ENCODE assay signal across 31 cellular contexts in the genomic region with DNA sequence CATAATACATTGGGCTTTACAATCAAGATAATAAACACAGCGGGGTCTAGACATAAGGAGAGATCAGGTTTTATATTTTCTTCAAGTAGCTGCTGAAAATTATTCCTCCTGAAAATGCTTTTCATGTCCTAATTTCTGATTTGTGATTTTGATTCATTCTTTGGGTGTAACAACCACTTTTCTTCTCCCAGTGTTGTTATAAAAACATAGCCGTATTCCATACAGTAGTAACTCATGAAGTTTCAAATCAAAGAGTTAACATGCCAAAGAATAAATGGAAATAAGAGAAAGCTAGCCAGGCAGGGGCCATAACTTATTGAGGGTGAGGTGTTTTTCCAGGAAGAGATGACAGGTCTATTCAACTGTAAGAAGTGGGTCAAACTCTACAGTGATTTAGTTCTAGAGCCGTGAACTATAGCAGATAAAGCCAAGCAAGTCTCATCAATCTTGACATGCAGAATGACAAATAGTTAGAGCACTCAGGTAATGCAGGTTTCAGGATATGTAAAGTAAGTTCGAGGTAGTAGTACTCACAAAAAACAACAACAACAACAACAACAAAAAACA.
"Had no signal": no experiment of that assay in that cellular context is flagged by ENCODE, and none has a peak within 500 bp of the region (broad histone marks: within the 10 kb centered on the region; RNA-seq: fewer than 3 reads in every experiment).

No MANE protein-coding gene starts in this region.

- H3K4me3 ChIP-seq: adrenal gland, body of pancreas, esophagus muscularis mucosa, gastrocnemius medialis had no signal

- ATAC-seq: activated CD4-positive, alpha-beta T cell treated with anti-CD3 and anti-CD28 coated beads for 36 hours; activated CD8-positive, alpha-beta memory T cell treated with anti-CD3 and anti-CD28 coated beads, Interleukin-2, amount 10 ng/mL, durations not matched to agents 7 days and 5 days; activated CD8-positive, alpha-beta T cell treated with anti-CD3 and anti-CD28 coated beads, Interleukin-2, amount 10 ng/mL, durations not matched to agents 7 days and 5 days; activated naive CD8-positive, alpha-beta T cell treated with anti-CD3 and anti-CD28 coated beads, Interleukin-2, amount 50 U/mL, for 24 hours; body of pancreas; effector memory CD8-positive, alpha-beta T cell; foreskin keratinocyte; gastrocnemius medialis had no signal

- H3K4me1 ChIP-seq: adrenal gland, body of pancreas, esophagus muscularis mucosa, foreskin keratinocyte, gastrocnemius medialis had no signal

- H3K27me3 ChIP-seq: adrenal gland, body of pancreas, esophagus muscularis mucosa, foreskin keratinocyte, gastrocnemius medialis had no signal

- DNase-seq: activated CD4-positive, alpha-beta memory T cell treated with anti-CD3 and anti-CD28 coated beads for 36 hours; activated CD4-positive, alpha-beta T cell treated with anti-CD3 and anti-CD28 coated beads for 36 hours; activated CD4-positive, alpha-beta T cell treated with anti-CD3 and anti-CD28 coated beads, Interleukin-2, amount 10 ng/mL, durations not matched to agents 24 days and 14 days; activated CD4-positive, CD25-positive, alpha-beta regulatory T cell; activated CD4-positive, CD25-positive, alpha-beta regulatory T cell treated with anti-CD3 and anti-CD28 coated beads, Interleukin-2, amount 50 U/mL, for 72 hours; activated CD8-positive, alpha-beta memory T cell treated with anti-CD3 and anti-CD28 coated beads, Interleukin-2, amount 10 ng/mL, durations not matched to agents 7 days and 5 days; activated CD8-positive, alpha-beta memory T cell treated with anti-CD3 and anti-CD28 coated beads, Interleukin-2, amount 50 U/mL, for 4 hours; activated CD8-positive, alpha-beta T cell treated with anti-CD3 and anti-CD28 coated beads, Interleukin-2, amount 10 ng/mL, durations not matched to agents 7 days and 5 days; activated effector memory CD4-positive, alpha-beta T cell treated with anti-CD3 and anti-CD28 coated beads, Interleukin-2, amount 50 U/mL, for 16 hours; activated naive CD4-positive, alpha-beta T cell treated with anti-CD3 and anti-CD28 coated beads for 36 hours; activated naive CD8-positive, alpha-beta T cell treated with anti-CD3 and anti-CD28 coated beads for 36 hours; activated naive CD8-positive, alpha-beta T cell treated with anti-CD3 and anti-CD28 coated beads, Interleukin-2, amount 50 U/mL, for 24 hours; activated T-cell treated with anti-CD3 and anti-CD28 coated beads, Interleukin-2, amount 50 U/mL, for 1 hour; activated T-cell treated with anti-CD3 and anti-CD28 coated beads, Interleukin-2, amount 50 U/mL, for 48 hours; adrenal gland; amygdala; aorta; body of pancreas; caudate nucleus; cortex of kidney; dermis blood vessel endothelial cell; effector CD4-positive, alpha-beta T cell; effector memory CD8-positive, alpha-beta T cell; erythroblast; foreskin keratinocyte; gastrocnemius medialis; T-helper 2 cell had no signal

- H3K36me3 ChIP-seq: adrenal gland, esophagus muscularis mucosa, gastrocnemius medialis had no signal

- H3K4me1 Mint-ChIP-seq: activated CD4-positive, alpha-beta T cell treated with anti-CD3 and anti-CD28 coated beads for 36 hours; activated CD4-positive, alpha-beta T cell treated with anti-CD3 and anti-CD28 coated beads, Interleukin-2, amount 10 ng/mL, durations not matched to agents 24 days and 14 days; activated CD8-positive, alpha-beta memory T cell treated with anti-CD3 and anti-CD28 coated beads, Interleukin-2, amount 10 ng/mL, durations not matched to agents 7 days and 5 days; activated naive CD4-positive, alpha-beta T cell treated with anti-CD3 and anti-CD28 coated beads, Interleukin-2, amount 50 U/mL, for 24 hours; activated naive CD8-positive, alpha-beta T cell treated with anti-CD3 and anti-CD28 coated beads for 36 hours; activated naive CD8-positive, alpha-beta T cell treated with anti-CD3 and anti-CD28 coated beads, Interleukin-2, amount 50 U/mL, for 24 hours had no signal

- H3K27me3 Mint-ChIP-seq: activated CD4-positive, alpha-beta memory T cell treated with anti-CD3 and anti-CD28 coated beads for 36 hours; activated CD4-positive, alpha-beta T cell treated with anti-CD3 and anti-CD28 coated beads for 36 hours; activated CD4-positive, alpha-beta T cell treated with anti-CD3 and anti-CD28 coated beads, Interleukin-2, amount 10 ng/mL, durations not matched to agents 24 days and 14 days; activated CD8-positive, alpha-beta memory T cell treated with anti-CD3 and anti-CD28 coated beads, Interleukin-2, amount 10 ng/mL, durations not matched to agents 7 days and 5 days; activated naive CD4-positive, alpha-beta T cell treated with anti-CD3 and anti-CD28 coated beads, Interleukin-2, amount 50 U/mL, for 24 hours; activated naive CD8-positive, alpha-beta T cell treated with anti-CD3 and anti-CD28 coated beads for 36 hours; activated naive CD8-positive, alpha-beta T cell treated with anti-CD3 and anti-CD28 coated beads, Interleukin-2, amount 50 U/mL, for 24 hours; effector memory CD8-positive, alpha-beta T cell had no signal

- H3K27ac ChIP-seq: adrenal gland, body of pancreas, esophagus muscularis mucosa, foreskin keratinocyte, gastrocnemius medialis had no signal

- H3K27ac Mint-ChIP-seq: activated CD4-positive, alpha-beta memory T cell treated with anti-CD3 and anti-CD28 coated beads for 36 hours; activated CD4-positive, alpha-beta T cell treated with anti-CD3 and anti-CD28 coated beads for 36 hours; activated CD4-positive, alpha-beta T cell treated with anti-CD3 and anti-CD28 coated beads, Interleukin-2, amount 10 ng/mL, durations not matched to agents 24 days and 14 days; activated CD8-positive, alpha-beta memory T cell treated with anti-CD3 and anti-CD28 coated beads, Interleukin-2, amount 10 ng/mL, durations not matched to agents 7 days and 5 days; activated CD8-positive, alpha-beta T cell treated with anti-CD3 and anti-CD28 coated beads, Interleukin-2, amount 10 ng/mL, durations not matched to agents 7 days and 5 days; activated naive CD4-positive, alpha-beta T cell treated with anti-CD3 and anti-CD28 coated beads for 36 hours; activated naive CD4-positive, alpha-beta T cell treated with anti-CD3 and anti-CD28 coated beads, Interleukin-2, amount 50 U/mL, for 24 hours; activated naive CD8-positive, alpha-beta T cell treated with anti-CD3 and anti-CD28 coated beads for 36 hours; activated naive CD8-positive, alpha-beta T cell treated with anti-CD3 and anti-CD28 coated beads, Interleukin-2, amount 50 U/mL, for 24 hours; activated T-helper 1 cell treated with anti-CD3 and anti-CD28 coated beads, Interleukin-12 subunit alpha, Interleukin-12 subunit beta, Interleukin-2, Interleukin-4 antibody, amounts not matched to agents 30 ng/mL and 10 ng/mL and 1 ng/mL, durations not matched to agents 14 hours and 24 hours and 36 hours; activated T-helper 2 cell treated with anti-CD3 and anti-CD28 coated beads, Interferon-gamma antibody, Interleukin-2, Interleukin-4, amounts not matched to agents 10 μg/mL and 5 μg/mL and 100 μg/mL, durations not matched to agents 14 hours and 24 hours and 36 hours; effector memory CD8-positive, alpha-beta T cell had no signal

- H3K9me3 Mint-ChIP-seq: activated CD4-positive, alpha-beta T cell treated with anti-CD3 and anti-CD28 coated beads, Interleukin-2, amount 10 ng/mL, durations not matched to agents 24 days and 14 days; activated naive CD4-positive, alpha-beta T cell treated with anti-CD3 and anti-CD28 coated beads for 36 hours; activated naive CD4-positive, alpha-beta T cell treated with anti-CD3 and anti-CD28 coated beads, Interleukin-2, amount 50 U/mL, for 24 hours; activated naive CD8-positive, alpha-beta T cell treated with anti-CD3 and anti-CD28 coated beads for 36 hours; activated naive CD8-positive, alpha-beta T cell treated with anti-CD3 and anti-CD28 coated beads, Interleukin-2, amount 50 U/mL, for 24 hours; activated T-helper 2 cell treated with anti-CD3 and anti-CD28 coated beads, Interferon-gamma antibody, Interleukin-2, Interleukin-4, amounts not matched to agents 10 μg/mL and 5 μg/mL and 100 μg/mL, durations not matched to agents 14 hours and 24 hours and 36 hours; effector memory CD8-positive, alpha-beta T cell had no signal

- H3K36me3 Mint-ChIP-seq: activated CD4-positive, alpha-beta memory T cell treated with anti-CD3 and anti-CD28 coated beads for 36 hours; activated CD8-positive, alpha-beta memory T cell treated with anti-CD3 and anti-CD28 coated beads, Interleukin-2, amount 10 ng/mL, durations not matched to agents 7 days and 5 days; activated naive CD4-positive, alpha-beta T cell treated with anti-CD3 and anti-CD28 coated beads, Interleukin-2, amount 50 U/mL, for 24 hours; activated naive CD8-positive, alpha-beta T cell treated with anti-CD3 and anti-CD28 coated beads for 36 hours had no signal

- H3K9me3 ChIP-seq: adrenal gland, body of pancreas, esophagus muscularis mucosa, gastrocnemius medialis had no signal

- H3K4me3 Mint-ChIP-seq: activated CD4-positive, alpha-beta memory T cell treated with anti-CD3 and anti-CD28 coated beads for 36 hours; activated CD4-positive, alpha-beta T cell treated with anti-CD3 and anti-CD28 coated beads for 36 hours; activated CD4-positive, alpha-beta T cell treated with anti-CD3 and anti-CD28 coated beads, Interleukin-2, amount 10 ng/mL, durations not matched to agents 24 days and 14 days; activated CD8-positive, alpha-beta memory T cell treated with anti-CD3 and anti-CD28 coated beads, Interleukin-2, amount 10 ng/mL, durations not matched to agents 7 days and 5 days; activated CD8-positive, alpha-beta T cell treated with anti-CD3 and anti-CD28 coated beads, Interleukin-2, amount 10 ng/mL, durations not matched to agents 7 days and 5 days; activated naive CD4-positive, alpha-beta T cell treated with anti-CD3 and anti-CD28 coated beads for 36 hours; activated naive CD4-positive, alpha-beta T cell treated with anti-CD3 and anti-CD28 coated beads, Interleukin-2, amount 50 U/mL, for 24 hours; activated naive CD8-positive, alpha-beta T cell treated with anti-CD3 and anti-CD28 coated beads for 36 hours; activated naive CD8-positive, alpha-beta T cell treated with anti-CD3 and anti-CD28 coated beads, Interleukin-2, amount 50 U/mL, for 24 hours; activated T-helper 1 cell treated with anti-CD3 and anti-CD28 coated beads, Interleukin-12 subunit alpha, Interleukin-12 subunit beta, Interleukin-2, Interleukin-4 antibody, amounts not matched to agents 30 ng/mL and 10 ng/mL and 1 ng/mL, durations not matched to agents 14 hours and 24 hours and 36 hours; effector memory CD8-positive, alpha-beta T cell had no signal
